In genomic region chr4:86657910-86658309, GRCh38 we compare ENCODE assay signal across 35 cellular contexts.
DNase-seq lines count a peak whose midpoint lies in the region; ATAC-seq and TF ChIP-seq lines count a peak whose summit lies in the region.
"Had no signal": no experiment of that assay in that cellular context is flagged by ENCODE, and none has a peak within 500 bp of the region (broad histone marks: within the 10 kb centered on the region; RNA-seq: fewer than 3 reads in every experiment).

No MANE protein-coding gene starts in this region.

- peaks cover 5% of the 10 kb centered on the region; the same call in 1 of the 2 replicates for H3K9me3 ChIP-seq in OCI-LY3 (ENCODE audit: insufficient read depth, low read length)
- 0 out of 2 replicates have a peak, but pooled peaks cover 10% of the 10 kb centered on the region for H3K9me3 ChIP-seq in SK-N-SH
- H3K9me3 ChIP-seq: SJSA1 had no signal

- no peaks in the 10 kb centered on the region for H3K27me3 Mint-ChIP-seq in stimulated activated naive B cell treated with anti-CD40 and anti-IgM and Interleukin-4, amounts not matched to agents 10 μg/mL and 1 μg/mL and 100 μg/mL, for 72 hours
- H3K27me3 Mint-ChIP-seq in activated T-cell treated with anti-CD3 and anti-CD28 coated beads, Interleukin-2, amount 50 U/mL, for 72 hours (ENCODE audit: low read depth), result no peaks in the 10 kb centered on the region
- H3K27me3 Mint-ChIP-seq: activated B cell treated with CpG ODN at 0.5 μM for 24 hours; activated naive CD8-positive, alpha-beta T cell treated with anti-CD3 and anti-CD28 coated beads, Interleukin-2, amount 50 U/mL, for 24 hours; activated T-cell treated with anti-CD3 and anti-CD28 coated beads, Interleukin-2, amount 50 U/mL, for 24 hours had no signal

- ATAC-seq in HG02588 (IDR thresholded peaks at IDR 0.05; ENCODE audit: unreplicated experiment) (peak; percentile 67), HG03108 (IDR thresholded peaks at IDR 0.05; ENCODE audit: unreplicated experiment) (no peak)
- ATAC-seq in stimulated activated naive B cell treated with anti-CD40 and anti-IgM and Interleukin-4, amounts not matched to agents 10 μg/mL and 1 μg/mL and 100 μg/mL, for 72 hours (replicated peaks), result peak; percentile 16 to 33
- no peak for ATAC-seq in activated T-cell treated with anti-CD3 and anti-CD28 coated beads, Interleukin-2, amount 50 U/mL, for 72 hours (replicated peaks in 1 of 2)
- ATAC-seq: activated naive CD8-positive, alpha-beta T cell treated with anti-CD3 and anti-CD28 coated beads, Interleukin-2, amount 50 U/mL, for 24 hours; foreskin keratinocyte; heart right ventricle; T-cell had no signal

- TF ChIP-seq CTCF in OCI-LY3 (IDR thresholded peaks at IDR 0.05; ENCODE audit: low read depth, low read length) (no peak), SK-N-SH (IDR thresholded peaks at IDR 0.05) (no peak)

- no peak for TF ChIP-seq RAD21 in SK-N-SH (IDR thresholded peaks at IDR 0.05; ENCODE audit: low read length)

- POLR2A ChIA-PET in SK-N-SH (lab: Yijun Ruan, JAX), result no interaction called here

- no peak overlapping the region for H3K4me3 Mint-ChIP-seq in stimulated activated naive B cell treated with anti-CD40 and anti-IgM and Interleukin-4, amounts not matched to agents 10 μg/mL and 1 μg/mL and 100 μg/mL, for 72 hours
- H3K4me3 Mint-ChIP-seq in activated T-cell treated with anti-CD3 and anti-CD28 coated beads, Interleukin-2, amount 50 U/mL, for 72 hours, result no peak overlapping the region
- H3K4me3 Mint-ChIP-seq: activated B cell treated with CpG ODN at 0.5 μM for 24 hours; activated CD4-positive, alpha-beta T cell treated with anti-CD3 and anti-CD28 coated beads, Interleukin-2, amount 10 ng/mL, durations not matched to agents 7 days and 5 days; activated naive CD8-positive, alpha-beta T cell treated with anti-CD3 and anti-CD28 coated beads, Interleukin-2, amount 50 U/mL, for 24 hours; activated T-cell treated with anti-CD3 and anti-CD28 coated beads, Interleukin-2, amount 50 U/mL, for 24 hours; mesothelial cell of epicardium; T-cell had no signal

- WGBS in SK-N-SH (ENCODE audit: low lambda C conversion rate), result 75% methylated on average over 2 of the region's 3 CpGs

- H3K4me2 ChIP-seq in OCI-LY3 (ENCODE audit: low read length), result peak overlapping the region; percentile 39
- no peak overlapping the region for H3K4me2 ChIP-seq in SK-N-SH

- H3K27me3 ChIP-seq in OCI-LY3 (ENCODE audit: low read depth, low read length) (no peaks in the 10 kb centered on the region), SK-N-SH (ENCODE audit: insufficient read depth) (no peaks in the 10 kb centered on the region)
- H3K27me3 ChIP-seq: esophagus squamous epithelium, foreskin keratinocyte, heart right ventricle, MG63, SJSA1 had no signal

- peak overlapping the region; percentile 73; the same call in 1 of the 2 replicates for H2AFZ ChIP-seq in OCI-LY3 (ENCODE audit: low read depth, low read length)
- no peak overlapping the region for H2AFZ ChIP-seq in SK-N-SH (ENCODE audit: low read depth)
- H2AFZ ChIP-seq: parathyroid adenoma had no signal

- H3K4me1 Mint-ChIP-seq in stimulated activated naive B cell treated with anti-CD40 and anti-IgM and Interleukin-4, amounts not matched to agents 10 μg/mL and 1 μg/mL and 100 μg/mL, for 72 hours, result no peaks in the 10 kb centered on the region
- peaks cover 4% of the 10 kb centered on the region for H3K4me1 Mint-ChIP-seq in activated T-cell treated with anti-CD3 and anti-CD28 coated beads, Interleukin-2, amount 50 U/mL, for 72 hours (ENCODE audit: low read depth)
- H3K4me1 Mint-ChIP-seq: activated B cell treated with CpG ODN at 0.5 μM for 24 hours; activated CD4-positive, alpha-beta T cell treated with anti-CD3 and anti-CD28 coated beads, Interleukin-2, amount 10 ng/mL, durations not matched to agents 7 days and 5 days; activated naive CD8-positive, alpha-beta T cell treated with anti-CD3 and anti-CD28 coated beads, Interleukin-2, amount 50 U/mL, for 24 hours; T-cell had no signal

- peaks cover 13% of the 10 kb centered on the region for H3K4me1 ChIP-seq in OCI-LY3 (ENCODE audit: low read length)
- no peaks in the 10 kb centered on the region for H3K4me1 ChIP-seq in SK-N-SH (ENCODE audit: control insufficient read depth in 1 of 2, insufficient read depth in 2 of 2, low read depth in 1 of 2, low read length in 1 of 2)
- H3K4me1 ChIP-seq: heart right ventricle, parathyroid adenoma, SJSA1 had no signal

- peak; percentile 14 for DNase-seq in DMS53 (lab: John Stamatoyannopoulos, UW)
- no peak for DNase-seq in DMS53 treated with DMSO at 0.1 percent for 48 hours (lab: John Stamatoyannopoulos, UW; ENCODE audit: unreplicated experiment)
- DNase-seq in stimulated activated naive B cell treated with anti-CD40 and anti-IgM and Interleukin-4, amounts not matched to agents 10 μg/mL and 1 μg/mL and 100 μg/mL, for 72 hours, result no peak
- DNase-seq in activated T-cell treated with anti-CD3 and anti-CD28 coated beads, Interleukin-2, amount 50 U/mL, for 72 hours, result no peak
- no peak for DNase-seq in SK-N-SH
- DNase-seq: activated B cell treated with CpG ODN at 0.5 μM for 24 hours; activated CD4-positive, alpha-beta T cell treated with anti-CD3 and anti-CD28 coated beads, Interleukin-2, amount 10 ng/mL, durations not matched to agents 7 days and 5 days; activated naive CD4-positive, alpha-beta T cell; activated naive CD8-positive, alpha-beta T cell treated with anti-CD3 and anti-CD28 coated beads, Interleukin-2, amount 50 U/mL, for 24 hours; activated T-cell treated with anti-CD3 and anti-CD28 coated beads, Interleukin-2, amount 50 U/mL, for 24 hours; C1 segment of cervical spinal cord; caudate nucleus; esophagus squamous epithelium; foreskin keratinocyte; GOT3; heart right ventricle; KG1; kidney; MG63; NCI-H1105 treated with DMSO at 0.1 percent for 48 hours; NCI-H1930; NCI-H2171 treated with DMSO at 0.1 percent for 48 hours; retina; RPMI8226; stimulated activated naive CD4-positive, alpha-beta T cell treated with Interleukin-2 at 50 U/mL for 16 hours; T-cell had no signal

- peaks cover 0 to 4% of the 10 kb centered on the region in 2 donors for H3K36me3 Mint-ChIP-seq in stimulated activated naive B cell treated with anti-CD40 and anti-IgM and Interleukin-4, amounts not matched to agents 10 μg/mL and 1 μg/mL and 100 μg/mL, for 72 hours
- peaks cover 4 to 7% of the 10 kb centered on the region in 2 donors for H3K36me3 Mint-ChIP-seq in activated T-cell treated with anti-CD3 and anti-CD28 coated beads, Interleukin-2, amount 50 U/mL, for 72 hours (ENCODE audit: insufficient read depth in 2 of 2)
- H3K36me3 Mint-ChIP-seq: T-cell had no signal

- peaks cover 15 to 19% of the 10 kb centered on the region in 2 donors for H3K9me3 Mint-ChIP-seq in stimulated activated naive B cell treated with anti-CD40 and anti-IgM and Interleukin-4, amounts not matched to agents 10 μg/mL and 1 μg/mL and 100 μg/mL, for 72 hours
- H3K9me3 Mint-ChIP-seq in activated T-cell treated with anti-CD3 and anti-CD28 coated beads, Interleukin-2, amount 50 U/mL, for 72 hours, result peaks cover 3 to 10% of the 10 kb centered on the region in 2 donors

- H3K4me3 ChIP-seq in OCI-LY3 (ENCODE audit: low read length) (no peak overlapping the region), SK-N-SH (ENCODE audit: low read depth in 2 of 2, low read length in 1 of 2) (no peak overlapping the region)
- H3K4me3 ChIP-seq: esophagus squamous epithelium, heart right ventricle, MG63, SJSA1, skin epidermis had no signal

- H3F3A ChIP-seq in SK-N-SH (replicated peaks; ENCODE audit: insufficient read depth), result no peaks in the 10 kb centered on the region

- no peak overlapping the region for H3K9ac ChIP-seq in OCI-LY3 (ENCODE audit: low read length)
- no peak overlapping the region for H3K9ac ChIP-seq in SK-N-SH
- H3K9ac ChIP-seq: parathyroid adenoma had no signal

- no peak for TF ChIP-seq EP300 in SK-N-SH (IDR thresholded peaks at IDR 0.05; ENCODE audit: borderline replicate concordance in 1 of 2, low read depth in 1 of 2, low read length in 1 of 2)

- no peak overlapping the region for H3K27ac ChIP-seq in OCI-LY3 (ENCODE audit: low read length)
- H3K27ac ChIP-seq in SK-N-SH (ENCODE audit: low read depth in 2 of 2, low read length in 1 of 2), result no peak overlapping the region
- H3K27ac ChIP-seq: 22Rv1, esophagus squamous epithelium, foreskin keratinocyte, heart right ventricle, HL-60, parathyroid adenoma, SJSA1, skin epidermis had no signal

- H3K27ac Mint-ChIP-seq in stimulated activated naive B cell treated with anti-CD40 and anti-IgM and Interleukin-4, amounts not matched to agents 10 μg/mL and 1 μg/mL and 100 μg/mL, for 72 hours, result no peak overlapping the region
- no peak overlapping the region for H3K27ac Mint-ChIP-seq in activated T-cell treated with anti-CD3 and anti-CD28 coated beads, Interleukin-2, amount 50 U/mL, for 72 hours
- H3K27ac Mint-ChIP-seq: activated B cell treated with CpG ODN at 0.5 μM for 24 hours; activated CD4-positive, alpha-beta T cell treated with anti-CD3 and anti-CD28 coated beads, Interleukin-2, amount 10 ng/mL, durations not matched to agents 7 days and 5 days; activated naive CD8-positive, alpha-beta T cell treated with anti-CD3 and anti-CD28 coated beads, Interleukin-2, amount 50 U/mL, for 24 hours; activated T-cell treated with anti-CD3 and anti-CD28 coated beads, Interleukin-2, amount 50 U/mL, for 24 hours; mesothelial cell of epicardium; T-cell had no signal

- CTCF ChIA-PET in SK-N-SH (lab: Yijun Ruan, JAX), result no interaction called here

- no peaks in the 10 kb centered on the region for H3K9me2 ChIP-seq in SK-N-SH

- H4K20me1 ChIP-seq in OCI-LY3 (ENCODE audit: insufficient read depth, low read length) (no peaks in the 10 kb centered on the region), SK-N-SH (ENCODE audit: insufficient read depth) (no peaks in the 10 kb centered on the region)

- H3K79me2 ChIP-seq in OCI-LY3 (ENCODE audit: low read length) (no peaks in the 10 kb centered on the region), SK-N-SH (ENCODE audit: insufficient read depth) (peaks cover 4% of the 10 kb centered on the region; the same call in 1 of the 2 replicates)
- H3K79me2 ChIP-seq: parathyroid adenoma had no signal

- no peaks in the 10 kb centered on the region for H3K36me3 ChIP-seq in OCI-LY3 (replicated peaks; ENCODE audit: low read depth, low read length)
- no peaks in the 10 kb centered on the region for H3K36me3 ChIP-seq in SK-N-SH (replicated peaks in 1 of 2; ENCODE audit: control insufficient read depth in 1 of 2, insufficient read depth in 2 of 2, low read length in 1 of 2)
- H3K36me3 ChIP-seq: heart right ventricle, MG63, SJSA1 had no signal

TF ChIP-seq in SK-N-SH, 30 proteins besides CTCF, POLR2A, EP300 and RAD21:
- TF ChIP-seq TAF1 (IDR thresholded peaks at IDR 0.05; ENCODE audit: borderline replicate concordance, low read depth, low read length), result no peak
- no peak for TF ChIP-seq FOXM1 (IDR thresholded peaks at IDR 0.05; ENCODE audit: low read depth)
- no peak for TF ChIP-seq RCOR1 (IDR thresholded peaks at IDR 0.05; ENCODE audit: low read length)
- TF ChIP-seq EZH2phosphoT487 (IDR thresholded peaks at IDR 0.05; ENCODE audit: borderline replicate concordance, low read depth), result no peak
- TF ChIP-seq NFIC (IDR thresholded peaks at IDR 0.05; ENCODE audit: borderline replicate concordance), result no peak
TF ChIP-seq in SK-N-SH: peak in this region for 0.

Comparison
In these comparisons a context has a peak if more than half of its experiments do, and no peak if none do; other contexts are left out.
1. ATAC-seq: peak in HG02588 (single experiment) and stimulated activated naive B cell treated with anti-CD40 and anti-IgM and Interleukin-4, amounts not matched to agents 10 μg/mL and 1 μg/mL and 100 μg/mL, for 72 hours (2 of 2); none in activated T-cell treated with anti-CD3 and anti-CD28 coated beads, Interleukin-2, amount 50 U/mL, for 72 hours (0 of 2) and HG03108 (single experiment).